In genomic region chr11:65478411-65479183, GRCh38 we compare ENCODE assay signal across 9 cellular contexts. TPM values are rescaled to one million over a fixed set of nuclear protein-coding genes. Genes with fewer than 3 reads are reported as not detected.
DNase-seq lines count a peak whose midpoint lies in the region; ATAC-seq, FAIRE-seq and TF ChIP-seq lines count a peak whose summit lies in the region.
"Had no signal": no experiment of that assay in that cellular context is flagged by ENCODE, and none has a peak within 500 bp of the region (broad histone marks: within the 10 kb centered on the region; RNA-seq: fewer than 3 reads in every experiment).

No MANE protein-coding gene starts in this region.

- no peaks in the 10 kb centered on the region for H4K20me1 ChIP-seq in KMS-11 (ENCODE audit: insufficient read depth)
- H4K20me1 ChIP-seq in H1 (replicated peaks in 1 of 2; ENCODE audit: control insufficient read depth in 1 of 2, insufficient read depth in 2 of 2, low read length in 2 of 2), result no peaks in the 10 kb centered on the region

- peaks cover 3% of the 10 kb centered on the region; the same call in 1 of the 2 replicates for H3K79me1 ChIP-seq in H1 (ENCODE audit: low read depth, low read length)

- H3K14ac ChIP-seq in H1 (ENCODE audit: insufficient read length), result no peak overlapping the region

- 0 out of 2 replicates have a peak overlapping the region, but pooled peaks have one; percentile 22 for H2AFZ ChIP-seq in KMS-11 (ENCODE audit: low read depth)
- H2AFZ ChIP-seq in H1 (ENCODE audit: low read length), result no peak overlapping the region

- peak overlapping the region; percentile 94 to 99 for H3K27ac Mint-ChIP-seq in natural killer cell

- H3K4me2 ChIP-seq in KMS-11 (peak overlapping the region; percentile 51; the same call in 1 of the 2 replicates), H1 (ENCODE audit: insufficient read depth in 1 of 2, low read depth in 2 of 2, low read length in 2 of 2) (peak overlapping the region in 1 of 2 experiments; percentile 4; a peak in 2 of 4 replicates)

- TF ChIP-seq EP300 in H1 (IDR thresholded peaks at IDR 0.05; ENCODE audit: borderline replicate concordance in 1 of 2, low read depth in 2 of 2, low read length in 2 of 2), result no peak

- DNase-seq in A673 (ENCODE audit: low spot score) (no peak), H1 (ENCODE audit: low read depth in 1 of 2, low spot score in 2 of 2) (no peak), natural killer cell (no peak), epidermal melanocyte (ENCODE audit: insufficient read length, low spot score) (no peak), SKM-1 treated with dmso at 0.1 percent for 144 hours (lab: John Stamatoyannopoulos, UW; ENCODE audit: unreplicated experiment) (no peak)
- DNase-seq in activated CD4-positive, alpha-beta T cell treated with anti-CD3 and anti-CD28 coated beads for 48 hours, result no peak

- H3K79me2 ChIP-seq in KMS-11 (ENCODE audit: insufficient read depth, low read depth) (peaks cover 24% of the 10 kb centered on the region), H1 (ENCODE audit: control insufficient read depth in 1 of 2, insufficient read depth in 2 of 2, low read length in 2 of 2) (0 out of 4 replicates have a peak, but pooled peaks cover 0 to 7% of the 10 kb centered on the region in 2 experiments)

- H2BK20ac ChIP-seq in H1 (ENCODE audit: low read length), result 0 out of 2 replicates have a peak overlapping the region, but pooled peaks have one; percentile 28

- peak overlapping the region; percentile 41 for H4K91ac ChIP-seq in H1 (replicated peaks; ENCODE audit: insufficient read length, low read length)

- H4K5ac ChIP-seq in H1 (ENCODE audit: insufficient read length, low read depth, low read length), result no peak overlapping the region

- WGBS in H1 (ENCODE audit: extremely low coverage in 1 of 2, insufficient coverage in 1 of 2, insufficient read length in 1 of 2, insufficient replicate concordance in 2 of 2, low coverage in 1 of 2, low lambda C conversion rate in 2 of 2, missing lambda C conversion rate in 1 of 2), 2 experiments, result 83% methylated on average over 31 of the region's 33 CpGs; no CpG with 5 or more reads in 1 of the 2 experiments

- H3K27ac ChIP-seq in A673 (ENCODE audit: low read depth, low read length, poor library complexity, severe bottlenecking) (peak overlapping the region; percentile 18), KMS-11 (peak overlapping the region; percentile 92; the same call in 1 of the 2 replicates), H1 (ENCODE audit: low read depth, low read length) (no peak overlapping the region)

- H3K18ac ChIP-seq in H1 (ENCODE audit: extremely low read depth, low read length), result no peak overlapping the region; the same call in 1 of the 2 replicates

- FAIRE-seq in H1 (lab: Jason Lieb, UNC), result no peak
- FAIRE-seq: GM18507 had no signal

- no peak for TF ChIP-seq POLR2A in H1 (IDR thresholded peaks at IDR 0.05; ENCODE audit: control extremely low read depth in 1 of 2, low read depth in 2 of 2, low read length in 2 of 2)

- ATAC-seq in natural killer cell, result no peak
- ATAC-seq in GM21390 (IDR thresholded peaks at IDR 0.05; ENCODE audit: unreplicated experiment), result no peak

- no peak for TF ChIP-seq RAD21 in H1 (IDR thresholded peaks at IDR 0.05 in 1 of 2, conservative IDR thresholded peaks at IDR 0.05 in 1 of 2; ENCODE audit: low read depth in 2 of 2, low read length in 2 of 2)

- H3K36me3 Mint-ChIP-seq in natural killer cell, result no peaks in the 10 kb centered on the region

- BruUV-seq in A673 (replicated peaks; lab: Mats Ljungman, UMichigan), result no TSS peak

- POLR2A ChIA-PET in A673 (lab: Charles Lee; ENCODE audit: low non-redundant PET), result interaction anchor here (0.5 to 1.3 kb wide), 4 partner anchors 18 to 21 kb away, joined by 3 to 8 read pairs (median 4); no protein-coding TSS in a partner anchor
- POLR2A ChIA-PET in H1 (lab: Charles Lee; ENCODE audit: partially characterized antibody), result interaction anchor here (1.0 to 26.0 kb wide), 14 partner anchors 10 to 163 kb away, joined by 3 to 1447 read pairs (median 5); partner anchors contain the start of genes MALAT1 and NEAT1

- no peaks in the 10 kb centered on the region for H3K27me3 Mint-ChIP-seq in natural killer cell (ENCODE audit: low read depth in 2 of 2)

- H3K4me1 ChIP-seq in A673 (ENCODE audit: insufficient read depth, low read length, poor library complexity, severe bottlenecking), result peaks cover 19% of the 10 kb centered on the region
- peaks cover 64% of the 10 kb centered on the region for H3K4me1 ChIP-seq in KMS-11 (ENCODE audit: low read depth, poor library complexity, severe bottlenecking)
- H3K4me1 ChIP-seq in H1 (replicated peaks in 1 of 4; ENCODE audit: control insufficient read depth in 3 of 4, insufficient read depth in 4 of 4, low read length in 3 of 4), result peaks cover 0 to 20% (median 16%) of the 10 kb centered on the region in 4 experiments; a peak in 5 of 7 replicates

- no peak overlapping the region for H3K4ac ChIP-seq in H1 (replicated peaks; ENCODE audit: insufficient read length, low read depth, low read length)

- peak overlapping the region; percentile 76; the same call in 1 of the 2 replicates for H2BK5ac ChIP-seq in H1 (ENCODE audit: low read depth, low read length)

- H2BK12ac ChIP-seq in H1 (ENCODE audit: low read depth, low read length), result peak overlapping the region; percentile 86

- peak overlapping the region; percentile 98 for H3K4me3 Mint-ChIP-seq in natural killer cell

- H3K9ac ChIP-seq in KMS-11, result peak overlapping the region; percentile 93; the same call in 1 of the 2 replicates
- H3K9ac ChIP-seq in H1 (replicated peaks in 1 of 4; ENCODE audit: extremely low read depth in 1 of 4, low read depth in 3 of 4, low read length in 3 of 4), result no peak overlapping the region; a peak in 1 of 7 replicates

- no peak overlapping the region for H3K23ac ChIP-seq in H1 (ENCODE audit: insufficient read length)

- intact Hi-C loops in A673 (cut with micrococcal nuclease; ENCODE audit: unreplicated experiment) (no loop called here), natural killer cell (cut with micrococcal nuclease) (no loop called here)

- H4K8ac ChIP-seq in H1 (ENCODE audit: extremely low read depth, insufficient read depth, low read length), result 0 out of 2 replicates have a peak overlapping the region, but pooled peaks have one; percentile 37

- H3K36me3 ChIP-seq in A673 (ENCODE audit: insufficient read depth, low read length, poor library complexity, severe bottlenecking) (no peaks in the 10 kb centered on the region), KMS-11 (ENCODE audit: insufficient read depth) (no peaks in the 10 kb centered on the region), H1 (ENCODE audit: control insufficient read depth in 2 of 4, insufficient read depth in 4 of 4, low read length in 3 of 4) (no peaks in the 10 kb centered on the region)

- H3K9me3 ChIP-seq in A673 (ENCODE audit: low read depth, low read length, poor library complexity, severe bottlenecking) (no peaks in the 10 kb centered on the region), H1 (ENCODE audit: insufficient read depth in 2 of 2, low read depth in 1 of 2, low read length in 1 of 2) (no peaks in the 10 kb centered on the region)

- H3K4me3 ChIP-seq in A673 (ENCODE audit: low read depth, low read length, poor library complexity, severe bottlenecking) (no peak overlapping the region), KMS-11 (IDR thresholded peaks at IDR 0.05; ENCODE audit: insufficient read depth, low read depth, low read length) (no peak overlapping the region), H1 (ENCODE audit: extremely low read depth in 1 of 4, insufficient read depth in 2 of 4, low read depth in 3 of 4, low read length in 4 of 4) (no peak overlapping the region)

- no peak overlapping the region for H3K56ac ChIP-seq in H1 (replicated peaks; ENCODE audit: insufficient read length, low read depth, low read length)

- peaks cover 9% of the 10 kb centered on the region for H3K23me2 ChIP-seq in H1 (ENCODE audit: low read depth, low read length)

- no peak overlapping the region; the same call in 1 of the 2 replicates for H2AK5ac ChIP-seq in H1 (ENCODE audit: low read depth, low read length)

- CTCF ChIA-PET in A673 (lab: Charles Lee) (interaction anchor here (1.0 kb wide), 1 partner anchor 29 kb away, joined by 24 read pairs; no protein-coding TSS in a partner anchor), H1 (lab: Charles Lee; ENCODE audit: partially characterized antibody) (interaction anchor here (0.9 to 26.0 kb wide), 19 partner anchors 9 to 366 kb away, joined by 3 to 809 read pairs (median 4); partner anchors contain the start of genes MALAT1, NEAT1 and TM7SF2)

- H2BK120ac ChIP-seq in H1 (replicated peaks; ENCODE audit: low read depth, low read length), result no peak overlapping the region

- peak overlapping the region; percentile 92; the same call in 1 of the 2 replicates for H2BK15ac ChIP-seq in H1 (ENCODE audit: low read length)

- peaks cover 15 to 16% of the 10 kb centered on the region in 2 donors for H3K4me1 Mint-ChIP-seq in natural killer cell

- no peaks in the 10 kb centered on the region for H3K27me3 ChIP-seq in A673 (replicated peaks; ENCODE audit: insufficient read depth, low read depth, low read length, poor library complexity)
- H3K27me3 ChIP-seq in KMS-11 (ENCODE audit: insufficient read depth, low read depth), result no peaks in the 10 kb centered on the region
- H3K27me3 ChIP-seq in H1 (replicated peaks in 1 of 4; ENCODE audit: control insufficient read depth in 3 of 4, extremely low read depth in 1 of 4, insufficient read depth in 3 of 4, low read length in 3 of 4), result no peaks in the 10 kb centered on the region

- TF ChIP-seq CTCF in A673 (conservative IDR thresholded peaks at IDR 0.05; ENCODE audit: low read depth, low read length) (no peak), KMS-11 (conservative IDR thresholded peaks at IDR 0.05; ENCODE audit: low read depth, low read length) (no peak), H1 (IDR thresholded peaks at IDR 0.05; ENCODE audit: control extremely low read depth in 1 of 3, insufficient read depth in 1 of 3, low read depth in 1 of 3, low read length in 3 of 3) (no peak), natural killer cell (IDR thresholded peaks at IDR 0.05) (no peak)

- H3K9me3 Mint-ChIP-seq in natural killer cell, result no peaks in the 10 kb centered on the region

RNA-seq across cellular contexts. Expression of gene MALAT1, which starts 20.2 kb away (rescaled TPM):
- total RNA-seq in A673 (2021) (4,586 and 4,701 TPM in 2 replicates), natural killer cell (over 10,000 TPM; 32,911 to 36,726 (median 33,502) TPM)
- 911 and 984 TPM in 2 replicates for total RNA-seq in H1 (2021; fragmentation: NEBNext Ultra II Directional; extraction: Animal tissue kit (Norgen Biotek cat#: 25700))
- polyA plus RNA-seq in H1 (2011; rRNA removed), result 115 and 138 TPM in 2 replicates
- polyA plus RNA-seq in H1 (2011; cell fraction: cytosol; rRNA removed), result 212 TPM
- polyA plus RNA-seq in H1 (2011; cell fraction: nucleus; rRNA removed), result 619 TPM
- 175 to 282 TPM (median 222 TPM) in 4 replicates for polyA plus RNA-seq in H1 (2012, experiment 1 of 2)
- polyA plus RNA-seq in H1 (2012, experiment 2 of 2), result 15.8 TPM
- polyA plus RNA-seq in H1 (2013, experiment 1 of 2), result 300 TPM
- 230 TPM for polyA plus RNA-seq in H1 (2013, experiment 2 of 2)
- 1,379 and 1,792 TPM in 2 replicates for polyA minus RNA-seq in H1 (2011; rRNA and poly(A)+ RNA removed)
- 1,548 TPM for polyA minus RNA-seq in H1 (2011; cell fraction: cytosol; rRNA and poly(A)+ RNA removed)
- 4,417 TPM for polyA minus RNA-seq in H1 (2011; cell fraction: nucleus; rRNA and poly(A)+ RNA removed)

RNA-seq across cellular contexts. Expression of gene SCYL1, which starts 46.3 kb away (rescaled TPM):
- total RNA-seq in A673 (2021) (90.6 and 95.7 TPM in 2 replicates), natural killer cell (10 to 100 TPM; 61.7 to 79.9 (median 71.3) TPM)
- 59.4 and 59.8 TPM in 2 replicates for total RNA-seq in H1 (2021; fragmentation: NEBNext Ultra II Directional; extraction: Animal tissue kit (Norgen Biotek cat#: 25700))
- 77.7 and 111 TPM in 2 replicates for polyA plus RNA-seq in H1 (2011; rRNA removed)
- 81.5 TPM for polyA plus RNA-seq in H1 (2011; cell fraction: cytosol; rRNA removed)
- 125 TPM for polyA plus RNA-seq in H1 (2011; cell fraction: nucleus; rRNA removed)
- 25.2 to 54.4 TPM (median 48.4 TPM) in 4 replicates for polyA plus RNA-seq in H1 (2012, experiment 1 of 2)
- polyA plus RNA-seq in H1 (2012, experiment 2 of 2), result 47.9 TPM
- polyA plus RNA-seq in H1 (2013, experiment 1 of 2), result 44.5 TPM
- polyA plus RNA-seq in H1 (2013, experiment 2 of 2), result 50.1 TPM
- 40.4 and 48.7 TPM in 2 replicates for polyA minus RNA-seq in H1 (2011; rRNA and poly(A)+ RNA removed)
- 40.9 TPM for polyA minus RNA-seq in H1 (2011; cell fraction: cytosol; rRNA and poly(A)+ RNA removed)
- 32.2 TPM for polyA minus RNA-seq in H1 (2011; cell fraction: nucleus; rRNA and poly(A)+ RNA removed)

RNA-seq across cellular contexts. Expression of gene NEAT1, which starts 56.0 kb away (rescaled TPM):
- total RNA-seq in A673 (2021) (196 and 211 TPM in 2 replicates), natural killer cell (1,000 to 10,000 TPM; 1,031 to 1,768 (median 1,493) TPM)
- total RNA-seq in H1 (2021; fragmentation: NEBNext Ultra II Directional; extraction: Animal tissue kit (Norgen Biotek cat#: 25700)), result 10.4 and 10.7 TPM in 2 replicates
- polyA plus RNA-seq in H1 (2011; rRNA removed), result 1.6 and 2.4 TPM in 2 replicates
- polyA plus RNA-seq in H1 (2011; cell fraction: cytosol; rRNA removed), result 5.7 TPM
- polyA plus RNA-seq in H1 (2011; cell fraction: nucleus; rRNA removed), result 5.7 TPM
- polyA plus RNA-seq in H1 (2012, experiment 1 of 2), result 16.2 to 22.8 TPM (median 18.4 TPM) in 4 replicates
- 1.4 TPM for polyA plus RNA-seq in H1 (2012, experiment 2 of 2)
- 3.0 TPM for polyA plus RNA-seq in H1 (2013, experiment 1 of 2)
- 2.6 TPM for polyA plus RNA-seq in H1 (2013, experiment 2 of 2)
- 11.4 and 18.7 TPM in 2 replicates for polyA minus RNA-seq in H1 (2011; rRNA and poly(A)+ RNA removed)
- 5.7 TPM for polyA minus RNA-seq in H1 (2011; cell fraction: cytosol; rRNA and poly(A)+ RNA removed)
- 23.0 TPM for polyA minus RNA-seq in H1 (2011; cell fraction: nucleus; rRNA and poly(A)+ RNA removed)

Comparison
In these comparisons a context has a peak if more than half of its experiments do, and no peak if none do; other contexts are left out.
1. RNA of gene NEAT1, which starts 56.0 kb away (total RNA-seq): 1,031 to 1,768 TPM in natural killer cell and 196 to 211 TPM in A673; 10.4 to 10.7 TPM in H1; every median in the first group is over 10 times any median in the second.